Comparison of ENCODE assay signal across 1 cellular context in the genomic region with DNA sequence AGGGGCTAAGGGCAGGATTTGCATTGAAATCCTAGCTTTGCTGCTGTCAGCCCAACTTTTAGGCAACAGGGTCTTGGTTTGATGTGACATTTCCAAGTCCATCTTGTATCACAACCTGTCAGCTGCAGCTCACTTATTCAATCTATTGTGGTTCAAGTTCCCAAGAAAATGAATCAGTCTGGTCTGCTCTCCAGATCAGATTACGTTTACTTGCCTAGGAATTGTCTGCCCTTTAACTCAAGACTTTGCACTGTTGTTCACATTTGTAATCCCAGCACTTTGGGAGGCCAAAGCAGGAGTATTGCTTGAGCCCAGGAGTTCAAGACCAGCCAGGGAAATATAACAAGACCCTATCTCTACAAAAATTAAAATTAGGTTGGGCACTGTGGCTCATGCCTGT.
TF ChIP-seq lines count a peak whose summit lies in the region.

No MANE protein-coding gene starts in this region.

TF ChIP-seq in HepG2, 621 proteins besides CTCF, POLR2A, EP300 and RAD21:
- TF ChIP-seq FOXP1 (IDR thresholded peaks at IDR 0.05), result no peak
- TF ChIP-seq FOXP1 (CRISPR knock-in tag; IDR thresholded peaks at IDR 0.05), result 0 out of 2 replicates have a peak, but pooled peaks have one; percentile 35
- peak; percentile 22; the same call in 1 of the 2 replicates for TF ChIP-seq BORCS8-MEF2B (CRISPR knock-in tag; IDR thresholded peaks at IDR 0.05)
- no peak for TF ChIP-seq ZBTB7B (CRISPR knock-in tag; IDR thresholded peaks at IDR 0.05)
- peak; percentile 24; the same call in 1 of the 2 replicates for TF ChIP-seq THAP11 (CRISPR knock-in tag; IDR thresholded peaks at IDR 0.05)
- no peak for TF ChIP-seq RBFOX2 (IDR thresholded peaks at IDR 0.05; ENCODE audit: low read depth, low read length)
- TF ChIP-seq ZSCAN31 (CRISPR knock-in tag; IDR thresholded peaks at IDR 0.05; ENCODE audit: low read depth), result no peak
- TF ChIP-seq, protein P1, sequence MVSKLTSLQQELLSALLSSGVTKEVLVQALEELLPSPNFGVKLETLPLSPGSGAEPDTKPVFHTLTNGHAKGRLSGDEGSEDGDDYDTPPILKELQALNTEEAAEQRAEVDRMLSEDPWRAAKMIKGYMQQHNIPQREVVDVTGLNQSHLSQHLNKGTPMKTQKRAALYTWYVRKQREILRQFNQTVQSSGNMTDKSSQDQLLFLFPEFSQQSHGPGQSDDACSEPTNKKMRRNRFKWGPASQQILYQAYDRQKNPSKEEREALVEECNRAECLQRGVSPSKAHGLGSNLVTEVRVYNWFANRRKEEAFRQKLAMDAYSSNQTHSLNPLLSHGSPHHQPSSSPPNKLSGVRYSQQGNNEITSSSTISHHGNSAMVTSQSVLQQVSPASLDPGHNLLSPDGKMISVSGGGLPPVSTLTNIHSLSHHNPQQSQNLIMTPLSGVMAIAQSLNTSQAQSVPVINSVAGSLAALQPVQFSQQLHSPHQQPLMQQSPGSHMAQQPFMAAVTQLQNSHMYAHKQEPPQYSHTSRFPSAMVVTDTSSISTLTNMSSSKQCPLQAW (CRISPR knock-in tag; IDR thresholded peaks at IDR 0.05), result peak; percentile 45; the same call in 1 of the 2 replicates
- TF ChIP-seq, protein P2, sequence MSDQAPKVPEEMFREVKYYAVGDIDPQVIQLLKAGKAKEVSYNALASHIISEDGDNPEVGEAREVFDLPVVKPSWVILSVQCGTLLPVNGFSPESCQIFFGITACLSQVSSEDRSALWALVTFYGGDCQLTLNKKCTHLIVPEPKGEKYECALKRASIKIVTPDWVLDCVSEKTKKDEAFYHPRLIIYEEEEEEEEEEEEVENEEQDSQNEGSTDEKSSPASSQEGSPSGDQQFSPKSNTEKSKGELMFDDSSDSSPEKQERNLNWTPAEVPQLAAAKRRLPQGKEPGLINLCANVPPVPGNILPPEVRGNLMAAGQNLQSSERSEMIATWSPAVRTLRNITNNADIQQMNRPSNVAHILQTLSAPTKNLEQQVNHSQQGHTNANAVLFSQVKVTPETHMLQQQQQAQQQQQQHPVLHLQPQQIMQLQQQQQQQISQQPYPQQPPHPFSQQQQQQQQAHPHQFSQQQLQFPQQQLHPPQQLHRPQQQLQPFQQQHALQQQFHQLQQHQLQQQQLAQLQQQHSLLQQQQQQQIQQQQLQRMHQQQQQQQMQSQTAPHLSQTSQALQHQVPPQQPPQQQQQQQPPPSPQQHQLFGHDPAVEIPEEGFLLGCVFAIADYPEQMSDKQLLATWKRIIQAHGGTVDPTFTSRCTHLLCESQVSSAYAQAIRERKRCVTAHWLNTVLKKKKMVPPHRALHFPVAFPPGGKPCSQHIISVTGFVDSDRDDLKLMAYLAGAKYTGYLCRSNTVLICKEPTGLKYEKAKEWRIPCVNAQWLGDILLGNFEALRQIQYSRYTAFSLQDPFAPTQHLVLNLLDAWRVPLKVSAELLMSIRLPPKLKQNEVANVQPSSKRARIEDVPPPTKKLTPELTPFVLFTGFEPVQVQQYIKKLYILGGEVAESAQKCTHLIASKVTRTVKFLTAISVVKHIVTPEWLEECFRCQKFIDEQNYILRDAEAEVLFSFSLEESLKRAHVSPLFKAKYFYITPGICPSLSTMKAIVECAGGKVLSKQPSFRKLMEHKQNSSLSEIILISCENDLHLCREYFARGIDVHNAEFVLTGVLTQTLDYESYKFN (CRISPR knock-in tag; conservative IDR thresholded peaks at IDR 0.05), result peak; percentile 48
- peak; percentile 86 for TF ChIP-seq ZNF3 (CRISPR knock-in tag; IDR thresholded peaks at IDR 0.05)
- TF ChIP-seq, protein P3, sequence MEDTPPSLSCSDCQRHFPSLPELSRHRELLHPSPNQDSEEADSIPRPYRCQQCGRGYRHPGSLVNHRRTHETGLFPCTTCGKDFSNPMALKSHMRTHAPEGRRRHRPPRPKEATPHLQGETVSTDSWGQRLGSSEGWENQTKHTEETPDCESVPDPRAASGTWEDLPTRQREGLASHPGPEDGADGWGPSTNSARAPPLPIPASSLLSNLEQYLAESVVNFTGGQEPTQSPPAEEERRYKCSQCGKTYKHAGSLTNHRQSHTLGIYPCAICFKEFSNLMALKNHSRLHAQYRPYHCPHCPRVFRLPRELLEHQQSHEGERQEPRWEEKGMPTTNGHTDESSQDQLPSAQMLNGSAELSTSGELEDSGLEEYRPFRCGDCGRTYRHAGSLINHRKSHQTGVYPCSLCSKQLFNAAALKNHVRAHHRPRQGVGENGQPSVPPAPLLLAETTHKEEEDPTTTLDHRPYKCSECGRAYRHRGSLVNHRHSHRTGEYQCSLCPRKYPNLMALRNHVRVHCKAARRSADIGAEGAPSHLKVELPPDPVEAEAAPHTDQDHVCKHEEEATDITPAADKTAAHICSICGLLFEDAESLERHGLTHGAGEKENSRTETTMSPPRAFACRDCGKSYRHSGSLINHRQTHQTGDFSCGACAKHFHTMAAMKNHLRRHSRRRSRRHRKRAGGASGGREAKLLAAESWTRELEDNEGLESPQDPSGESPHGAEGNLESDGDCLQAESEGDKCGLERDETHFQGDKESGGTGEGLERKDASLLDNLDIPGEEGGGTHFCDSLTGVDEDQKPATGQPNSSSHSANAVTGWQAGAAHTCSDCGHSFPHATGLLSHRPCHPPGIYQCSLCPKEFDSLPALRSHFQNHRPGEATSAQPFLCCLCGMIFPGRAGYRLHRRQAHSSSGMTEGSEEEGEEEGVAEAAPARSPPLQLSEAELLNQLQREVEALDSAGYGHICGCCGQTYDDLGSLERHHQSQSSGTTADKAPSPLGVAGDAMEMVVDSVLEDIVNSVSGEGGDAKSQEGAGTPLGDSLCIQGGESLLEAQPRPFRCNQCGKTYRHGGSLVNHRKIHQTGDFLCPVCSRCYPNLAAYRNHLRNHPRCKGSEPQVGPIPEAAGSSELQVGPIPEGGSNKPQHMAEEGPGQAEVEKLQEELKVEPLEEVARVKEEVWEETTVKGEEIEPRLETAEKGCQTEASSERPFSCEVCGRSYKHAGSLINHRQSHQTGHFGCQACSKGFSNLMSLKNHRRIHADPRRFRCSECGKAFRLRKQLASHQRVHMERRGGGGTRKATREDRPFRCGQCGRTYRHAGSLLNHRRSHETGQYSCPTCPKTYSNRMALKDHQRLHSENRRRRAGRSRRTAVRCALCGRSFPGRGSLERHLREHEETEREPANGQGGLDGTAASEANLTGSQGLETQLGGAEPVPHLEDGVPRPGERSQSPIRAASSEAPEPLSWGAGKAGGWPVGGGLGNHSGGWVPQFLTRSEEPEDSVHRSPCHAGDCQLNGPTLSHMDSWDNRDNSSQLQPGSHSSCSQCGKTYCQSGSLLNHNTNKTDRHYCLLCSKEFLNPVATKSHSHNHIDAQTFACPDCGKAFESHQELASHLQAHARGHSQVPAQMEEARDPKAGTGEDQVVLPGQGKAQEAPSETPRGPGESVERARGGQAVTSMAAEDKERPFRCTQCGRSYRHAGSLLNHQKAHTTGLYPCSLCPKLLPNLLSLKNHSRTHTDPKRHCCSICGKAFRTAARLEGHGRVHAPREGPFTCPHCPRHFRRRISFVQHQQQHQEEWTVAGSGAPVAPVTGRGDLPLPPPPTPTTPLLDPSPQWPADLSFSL (CRISPR knock-in tag; IDR thresholded peaks at IDR 0.05), result no peak
- no peak for TF ChIP-seq ZNF652 (CRISPR knock-in tag; IDR thresholded peaks at IDR 0.05; ENCODE audit: borderline replicate concordance, low read depth)
- TF ChIP-seq ZNF564 (CRISPR knock-in tag; IDR thresholded peaks at IDR 0.05), result 0 out of 2 replicates have a peak, but pooled peaks have one; percentile 41
- TF ChIP-seq GATAD2A (CRISPR knock-in tag; IDR thresholded peaks at IDR 0.05), result 0 out of 2 replicates have a peak, but pooled peaks have one; percentile 27
- TF ChIP-seq SIX4 (CRISPR knock-in tag; IDR thresholded peaks at IDR 0.05), result peak; percentile 95
- TF ChIP-seq BCL6 (CRISPR knock-in tag; IDR thresholded peaks at IDR 0.05), result peak; percentile 51; the same call in 1 of the 2 replicates
- TF ChIP-seq ZMYM2 (CRISPR knock-in tag; IDR thresholded peaks at IDR 0.05), result peak; percentile 49; the same call in 1 of the 2 replicates
- TF ChIP-seq SAP130 (CRISPR knock-in tag; IDR thresholded peaks at IDR 0.05; ENCODE audit: low read depth), result peak; percentile 44; the same call in 1 of the 2 replicates
- TF ChIP-seq SOX6 (IDR thresholded peaks at IDR 0.05), result no peak
- 0 out of 2 replicates have a peak, but pooled peaks have one; percentile 57 for TF ChIP-seq SOX6 (CRISPR knock-in tag; IDR thresholded peaks at IDR 0.05)
- no peak for TF ChIP-seq NRL (CRISPR knock-in tag; IDR thresholded peaks at IDR 0.05; ENCODE audit: borderline replicate concordance)
- TF ChIP-seq SOX5 (CRISPR knock-in tag; IDR thresholded peaks at IDR 0.05; ENCODE audit: borderline replicate concordance), result peak; percentile 45; the same call in 1 of the 2 replicates
- TF ChIP-seq PITX1 (CRISPR knock-in tag; IDR thresholded peaks at IDR 0.05), result 0 out of 2 replicates have a peak, but pooled peaks have one; percentile 20
- peak; percentile 47 for TF ChIP-seq HNF4G (IDR thresholded peaks at IDR 0.05; ENCODE audit: borderline replicate concordance, low read depth, low read length)
- TF ChIP-seq HNF4G (CRISPR knock-in tag; IDR thresholded peaks at IDR 0.05; ENCODE audit: borderline replicate concordance, low read depth), result no peak
- 0 out of 2 replicates have a peak, but pooled peaks have one; percentile 25 for TF ChIP-seq ZNF761 (CRISPR knock-in tag; conservative IDR thresholded peaks at IDR 0.05)
- TF ChIP-seq ZNF326 (CRISPR knock-in tag; IDR thresholded peaks at IDR 0.05; ENCODE audit: borderline replicate concordance), result no peak
- TF ChIP-seq NCOR1 (IDR thresholded peaks at IDR 0.05; ENCODE audit: borderline replicate concordance, low read length), result 0 out of 2 replicates have a peak, but pooled peaks have one; percentile 36
- TF ChIP-seq SIX1 (CRISPR knock-in tag; IDR thresholded peaks at IDR 0.05; ENCODE audit: borderline replicate concordance), result peak; percentile 97
- TF ChIP-seq HNF4A (CRISPR knock-in tag; IDR thresholded peaks at IDR 0.05), result peak; percentile 80
- peak; percentile 65 for TF ChIP-seq SKI (IDR thresholded peaks at IDR 0.05; ENCODE audit: partially characterized antibody)
- TF ChIP-seq SOX13 (IDR thresholded peaks at IDR 0.05), result no peak
- peak in 1 of 2 experiments; percentile 57; a peak in 1 of 4 replicates for TF ChIP-seq SOX13 (CRISPR knock-in tag; conservative IDR thresholded peaks at IDR 0.05 in 1 of 2, IDR thresholded peaks at IDR 0.05 in 1 of 2)
- TF ChIP-seq, protein P4, sequence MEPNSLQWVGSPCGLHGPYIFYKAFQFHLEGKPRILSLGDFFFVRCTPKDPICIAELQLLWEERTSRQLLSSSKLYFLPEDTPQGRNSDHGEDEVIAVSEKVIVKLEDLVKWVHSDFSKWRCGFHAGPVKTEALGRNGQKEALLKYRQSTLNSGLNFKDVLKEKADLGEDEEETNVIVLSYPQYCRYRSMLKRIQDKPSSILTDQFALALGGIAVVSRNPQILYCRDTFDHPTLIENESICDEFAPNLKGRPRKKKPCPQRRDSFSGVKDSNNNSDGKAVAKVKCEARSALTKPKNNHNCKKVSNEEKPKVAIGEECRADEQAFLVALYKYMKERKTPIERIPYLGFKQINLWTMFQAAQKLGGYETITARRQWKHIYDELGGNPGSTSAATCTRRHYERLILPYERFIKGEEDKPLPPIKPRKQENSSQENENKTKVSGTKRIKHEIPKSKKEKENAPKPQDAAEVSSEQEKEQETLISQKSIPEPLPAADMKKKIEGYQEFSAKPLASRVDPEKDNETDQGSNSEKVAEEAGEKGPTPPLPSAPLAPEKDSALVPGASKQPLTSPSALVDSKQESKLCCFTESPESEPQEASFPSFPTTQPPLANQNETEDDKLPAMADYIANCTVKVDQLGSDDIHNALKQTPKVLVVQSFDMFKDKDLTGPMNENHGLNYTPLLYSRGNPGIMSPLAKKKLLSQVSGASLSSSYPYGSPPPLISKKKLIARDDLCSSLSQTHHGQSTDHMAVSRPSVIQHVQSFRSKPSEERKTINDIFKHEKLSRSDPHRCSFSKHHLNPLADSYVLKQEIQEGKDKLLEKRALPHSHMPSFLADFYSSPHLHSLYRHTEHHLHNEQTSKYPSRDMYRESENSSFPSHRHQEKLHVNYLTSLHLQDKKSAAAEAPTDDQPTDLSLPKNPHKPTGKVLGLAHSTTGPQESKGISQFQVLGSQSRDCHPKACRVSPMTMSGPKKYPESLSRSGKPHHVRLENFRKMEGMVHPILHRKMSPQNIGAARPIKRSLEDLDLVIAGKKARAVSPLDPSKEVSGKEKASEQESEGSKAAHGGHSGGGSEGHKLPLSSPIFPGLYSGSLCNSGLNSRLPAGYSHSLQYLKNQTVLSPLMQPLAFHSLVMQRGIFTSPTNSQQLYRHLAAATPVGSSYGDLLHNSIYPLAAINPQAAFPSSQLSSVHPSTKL (CRISPR knock-in tag; IDR thresholded peaks at IDR 0.05), result peak; percentile 59; the same call in 1 of the 2 replicates
- TF ChIP-seq, protein P5, sequence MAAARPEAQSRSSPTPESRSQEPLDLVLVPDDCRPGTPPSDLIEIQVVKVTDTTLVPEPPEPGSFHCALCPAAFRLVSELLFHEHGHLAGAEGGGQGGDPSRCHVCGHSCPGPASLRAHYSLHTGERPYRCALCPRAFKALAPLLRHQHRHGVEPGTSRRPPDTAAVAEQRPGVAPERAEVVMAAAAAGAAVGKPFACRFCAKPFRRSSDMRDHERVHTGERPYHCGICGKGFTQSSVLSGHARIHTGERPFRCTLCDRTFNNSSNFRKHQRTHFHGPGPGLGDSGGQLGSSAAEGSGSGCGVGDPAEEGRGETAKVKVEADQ (CRISPR knock-in tag; IDR thresholded peaks at IDR 0.05; ENCODE audit: borderline replicate concordance), result no peak
- peak; percentile 35; the same call in 1 of the 2 replicates for TF ChIP-seq FOXA3 (CRISPR knock-in tag; IDR thresholded peaks at IDR 0.05)
- TF ChIP-seq, protein P6, sequence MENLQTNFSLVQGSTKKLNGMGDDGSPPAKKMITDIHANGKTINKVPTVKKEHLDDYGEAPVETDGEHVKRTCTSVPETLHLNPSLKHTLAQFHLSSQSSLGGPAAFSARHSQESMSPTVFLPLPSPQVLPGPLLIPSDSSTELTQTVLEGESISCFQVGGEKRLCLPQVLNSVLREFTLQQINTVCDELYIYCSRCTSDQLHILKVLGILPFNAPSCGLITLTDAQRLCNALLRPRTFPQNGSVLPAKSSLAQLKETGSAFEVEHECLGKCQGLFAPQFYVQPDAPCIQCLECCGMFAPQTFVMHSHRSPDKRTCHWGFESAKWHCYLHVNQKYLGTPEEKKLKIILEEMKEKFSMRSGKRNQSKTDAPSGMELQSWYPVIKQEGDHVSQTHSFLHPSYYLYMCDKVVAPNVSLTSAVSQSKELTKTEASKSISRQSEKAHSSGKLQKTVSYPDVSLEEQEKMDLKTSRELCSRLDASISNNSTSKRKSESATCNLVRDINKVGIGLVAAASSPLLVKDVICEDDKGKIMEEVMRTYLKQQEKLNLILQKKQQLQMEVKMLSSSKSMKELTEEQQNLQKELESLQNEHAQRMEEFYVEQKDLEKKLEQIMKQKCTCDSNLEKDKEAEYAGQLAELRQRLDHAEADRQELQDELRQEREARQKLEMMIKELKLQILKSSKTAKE (CRISPR knock-in tag; IDR thresholded peaks at IDR 0.05; ENCODE audit: borderline replicate concordance), result peak; percentile 23; the same call in 1 of the 2 replicates
- 0 out of 2 replicates have a peak, but pooled peaks have one; percentile 13 for TF ChIP-seq DPF2 (CRISPR knock-in tag; IDR thresholded peaks at IDR 0.05; ENCODE audit: borderline replicate concordance, low read depth)
